Comparison of ENCODE assay signal across 24 cellular contexts in the genomic region with DNA sequence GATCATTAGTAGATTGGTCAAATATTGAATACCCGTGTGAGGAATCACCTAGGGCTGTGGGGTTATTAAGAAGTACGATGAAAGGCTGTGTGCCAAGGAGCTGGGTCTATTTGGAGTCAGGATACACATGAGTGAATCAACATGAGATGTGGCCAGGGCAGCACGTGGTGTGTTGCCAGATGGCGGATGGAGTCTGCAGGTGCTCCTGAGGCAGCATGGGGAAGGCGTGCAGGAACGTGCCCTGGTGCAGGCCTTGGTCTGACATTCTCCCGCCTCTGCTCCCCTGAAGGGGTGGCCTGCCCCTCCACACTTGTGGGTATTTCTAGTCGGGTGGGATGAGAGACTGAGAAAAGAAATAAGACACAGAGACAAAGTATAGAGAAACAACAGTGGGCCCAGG. TPM values are rescaled to one million over a fixed set of nuclear protein-coding genes. Genes with fewer than 3 reads are reported as not detected.
DNase-seq lines count a peak whose midpoint lies in the region; ATAC-seq and TF ChIP-seq lines count a peak whose summit lies in the region.
"Had no signal": no experiment of that assay in that cellular context is flagged by ENCODE, and none has a peak within 500 bp of the region (broad histone marks: within the 10 kb centered on the region; RNA-seq: fewer than 3 reads in every experiment).

No MANE protein-coding gene starts in this region.

- H4K20me1 ChIP-seq in mammary epithelial cell (ENCODE audit: insufficient read depth, low read length): no peaks in the 10 kb centered on the region

- H3K36me3 Mint-ChIP-seq in activated naive CD8-positive, alpha-beta T cell treated with anti-CD3 and anti-CD28 coated beads, Interleukin-2, amount 50 U/mL, for 24 hours (ENCODE audit: low read depth): peaks cover 72% of the 10 kb centered on the region
- peaks cover 48% of the 10 kb centered on the region for H3K36me3 Mint-ChIP-seq in activated naive CD8-positive, alpha-beta T cell treated with anti-CD3 and anti-CD28 coated beads for 36 hours
- peaks cover 49% of the 10 kb centered on the region for H3K36me3 Mint-ChIP-seq in progenitor cell of endocrine pancreas (ENCODE audit: insufficient read depth)

- no peaks in the 10 kb centered on the region for H3K9me3 Mint-ChIP-seq in activated naive CD8-positive, alpha-beta T cell treated with anti-CD3 and anti-CD28 coated beads, Interleukin-2, amount 50 U/mL, for 24 hours
- H3K9me3 Mint-ChIP-seq in activated naive CD8-positive, alpha-beta T cell treated with anti-CD3 and anti-CD28 coated beads for 36 hours: no peaks in the 10 kb centered on the region
- H3K9me3 Mint-ChIP-seq in progenitor cell of endocrine pancreas (ENCODE audit: low read depth): peaks cover 3% of the 10 kb centered on the region
- H3K9me3 Mint-ChIP-seq: activated CD4-positive, alpha-beta T cell treated with anti-CD3 and anti-CD28 coated beads, Interleukin-2, amount 10 ng/mL, durations not matched to agents 7 days and 5 days; activated T-helper 2 cell treated with anti-CD3 and anti-CD28 coated beads, Interferon-gamma antibody, Interleukin-2, Interleukin-4, amounts not matched to agents 10 μg/mL and 5 μg/mL and 100 μg/mL, durations not matched to agents 14 hours and 24 hours and 36 hours; CD8-positive, alpha-beta memory T cell; naive thymus-derived CD8-positive, alpha-beta T cell had no signal

- dilution Hi-C loops in mammary epithelial cell (cut with HindIII; ENCODE audit: low sequenced_read_pairs): no loop called here

- H3K79me2 ChIP-seq in mammary epithelial cell (ENCODE audit: insufficient read depth, low read length): no peaks in the 10 kb centered on the region

- peak overlapping the region; percentile 9 for H3K4me3 Mint-ChIP-seq in activated naive CD8-positive, alpha-beta T cell treated with anti-CD3 and anti-CD28 coated beads, Interleukin-2, amount 50 U/mL, for 24 hours
- no peak overlapping the region for H3K4me3 Mint-ChIP-seq in activated naive CD8-positive, alpha-beta T cell treated with anti-CD3 and anti-CD28 coated beads for 36 hours
- H3K4me3 Mint-ChIP-seq in progenitor cell of endocrine pancreas (ENCODE audit: low read depth): no peak overlapping the region
- H3K4me3 Mint-ChIP-seq: activated CD4-positive, alpha-beta T cell treated with anti-CD3 and anti-CD28 coated beads, Interleukin-2, amount 10 ng/mL, durations not matched to agents 7 days and 5 days; B cell; naive thymus-derived CD8-positive, alpha-beta T cell had no signal

- no peak overlapping the region for H3K27ac ChIP-seq in mammary epithelial cell (ENCODE audit: insufficient read depth, low read depth, low read length)
- H3K27ac ChIP-seq: body of pancreas, skin epidermis had no signal

- CTCF ChIA-PET in mammary epithelial cell (lab: Charles Lee; ENCODE audit: low non-redundant PET): no interaction called here

- H2AFZ ChIP-seq in mammary epithelial cell (ENCODE audit: low read depth, low read length): no peak overlapping the region

- intact Hi-C loops in mammary epithelial cell (cut with micrococcal nuclease): no loop called here

- in situ Hi-C loops in mammary epithelial cell (cut with MboI; ENCODE audit: low sequenced_read_pairs in 2 of 2): no loop called here

- no peak overlapping the region for H3K4me3 ChIP-seq in mammary epithelial cell (replicated peaks in 1 of 3; ENCODE audit: insufficient read depth in 1 of 3, low read depth in 2 of 3, low read length in 3 of 3)
- H3K4me3 ChIP-seq: body of pancreas, HAP-1, skin epidermis had no signal

- no peaks in the 10 kb centered on the region for H3K27me3 Mint-ChIP-seq in activated naive CD8-positive, alpha-beta T cell treated with anti-CD3 and anti-CD28 coated beads, Interleukin-2, amount 50 U/mL, for 24 hours
- no peaks in the 10 kb centered on the region for H3K27me3 Mint-ChIP-seq in activated naive CD8-positive, alpha-beta T cell treated with anti-CD3 and anti-CD28 coated beads for 36 hours
- H3K27me3 Mint-ChIP-seq in progenitor cell of endocrine pancreas: no peaks in the 10 kb centered on the region
- H3K27me3 Mint-ChIP-seq: activated CD4-positive, alpha-beta T cell treated with anti-CD3 and anti-CD28 coated beads, Interleukin-2, amount 10 ng/mL, durations not matched to agents 7 days and 5 days; B cell; CD8-positive, alpha-beta memory T cell; naive thymus-derived CD8-positive, alpha-beta T cell had no signal

- DNase-seq in activated naive CD8-positive, alpha-beta T cell treated with anti-CD3 and anti-CD28 coated beads, Interleukin-2, amount 50 U/mL, for 24 hours: no peak
- no peak for DNase-seq in activated naive CD8-positive, alpha-beta T cell treated with anti-CD3 and anti-CD28 coated beads for 36 hours
- peak; percentile 30 for DNase-seq in NCI-H1694 (lab: John Stamatoyannopoulos, UW)
- peak; percentile 57 for DNase-seq in mammary epithelial cell
- no peak for DNase-seq in progenitor cell of endocrine pancreas (ENCODE audit: low spot score, unreplicated experiment)
- no peak for DNase-seq in COLO668 (lab: John Stamatoyannopoulos, UW; ENCODE audit: unreplicated experiment)
- no peak for DNase-seq in anterior cingulate cortex (lab: John Stamatoyannopoulos, UW)
- DNase-seq: activated CD4-positive, alpha-beta T cell treated with anti-CD3 and anti-CD28 coated beads, Interleukin-2, amount 10 ng/mL, durations not matched to agents 7 days and 5 days; body of pancreas; CD8-positive, alpha-beta memory T cell; GDM1; naive thymus-derived CD8-positive, alpha-beta T cell; NCI-H1092 treated with DMSO at 0.1 percent for 48 hours; NCI-H2081 treated with DMSO at 0.1 percent for 48 hours; NCI-H446 treated with DMSO at 0.1 percent for 48 hours; OCI-M1; Right ventricle myocardium superior; substantia nigra had no signal

- H3K4me1 ChIP-seq in mammary epithelial cell (ENCODE audit: insufficient read depth, low read length): no peaks in the 10 kb centered on the region
- H3K4me1 ChIP-seq: body of pancreas, HAP-1 had no signal

- H3K4me2 ChIP-seq in mammary epithelial cell (ENCODE audit: insufficient read depth, low read depth, low read length): no peak overlapping the region

- no peak overlapping the region for H3K27ac Mint-ChIP-seq in activated naive CD8-positive, alpha-beta T cell treated with anti-CD3 and anti-CD28 coated beads, Interleukin-2, amount 50 U/mL, for 24 hours
- H3K27ac Mint-ChIP-seq in activated naive CD8-positive, alpha-beta T cell treated with anti-CD3 and anti-CD28 coated beads for 36 hours: no peak overlapping the region
- peak overlapping the region; percentile 49 for H3K27ac Mint-ChIP-seq in progenitor cell of endocrine pancreas
- H3K27ac Mint-ChIP-seq: activated CD4-positive, alpha-beta T cell treated with anti-CD3 and anti-CD28 coated beads, Interleukin-2, amount 10 ng/mL, durations not matched to agents 7 days and 5 days; activated T-helper 2 cell treated with anti-CD3 and anti-CD28 coated beads, Interferon-gamma antibody, Interleukin-2, Interleukin-4, amounts not matched to agents 10 μg/mL and 5 μg/mL and 100 μg/mL, durations not matched to agents 14 hours and 24 hours and 36 hours; B cell had no signal

- TF ChIP-seq CTCF in mammary epithelial cell (conservative IDR thresholded peaks at IDR 0.05 in 1 of 2, IDR thresholded peaks at IDR 0.05 in 1 of 2; ENCODE audit: extremely low read depth in 1 of 2, insufficient read depth in 1 of 2, low read depth in 1 of 2, low read length in 2 of 2) (no peak), progenitor cell of endocrine pancreas (IDR thresholded peaks at IDR 0.05; ENCODE audit: unreplicated experiment) (no peak)

- H3K9ac ChIP-seq in mammary epithelial cell (ENCODE audit: insufficient read depth, low read length): no peak overlapping the region

- no peaks in the 10 kb centered on the region for H3K27me3 ChIP-seq in mammary epithelial cell (ENCODE audit: insufficient read depth, low read length)
- H3K27me3 ChIP-seq: body of pancreas had no signal

- H3K36me3 ChIP-seq in mammary epithelial cell (ENCODE audit: insufficient read depth, low read length): peaks cover 27% of the 10 kb centered on the region

- BruUV-seq in mammary epithelial cell (replicated peaks; lab: Mats Ljungman, UMichigan): no TSS peak

- WGBS in mammary epithelial cell (ENCODE audit: low coverage, missing lambda C conversion rate): 34% methylated on average over 5 of the region's 8 CpGs

- peaks cover 27% of the 10 kb centered on the region for H3K4me1 Mint-ChIP-seq in activated naive CD8-positive, alpha-beta T cell treated with anti-CD3 and anti-CD28 coated beads, Interleukin-2, amount 50 U/mL, for 24 hours
- peaks cover 27% of the 10 kb centered on the region for H3K4me1 Mint-ChIP-seq in activated naive CD8-positive, alpha-beta T cell treated with anti-CD3 and anti-CD28 coated beads for 36 hours
- H3K4me1 Mint-ChIP-seq in progenitor cell of endocrine pancreas (ENCODE audit: low read depth): peaks cover 2% of the 10 kb centered on the region
- H3K4me1 Mint-ChIP-seq: B cell had no signal

- H3K9me3 ChIP-seq in mammary epithelial cell (replicated peaks; ENCODE audit: insufficient read depth, low read length): no peaks in the 10 kb centered on the region
- H3K9me3 ChIP-seq: body of pancreas, HAP-1 had no signal

- no peak for ATAC-seq in activated naive CD8-positive, alpha-beta T cell treated with anti-CD3 and anti-CD28 coated beads, Interleukin-2, amount 50 U/mL, for 24 hours
- no peak for ATAC-seq in HG03025 (IDR thresholded peaks at IDR 0.05; ENCODE audit: low FRiP score, unreplicated experiment)
- ATAC-seq: body of pancreas; naive thymus-derived CD8-positive, alpha-beta T cell had no signal

RNA-seq across cellular contexts. Expression of a gene that starts 39.0 kb away (rescaled TPM):
- under 1 TPM in 1 of 2 experiments, not detected in 1; 0.85 TPM for total RNA-seq in activated naive CD8-positive, alpha-beta T cell treated with anti-CD3 and anti-CD28 coated beads for 36 hours
- 1 to 10 TPM; 2.5 to 3.4 TPM for total RNA-seq in mammary epithelial cell
- polyA plus RNA-seq in mammary epithelial cell: 0.08 TPM
- polyA minus RNA-seq in mammary epithelial cell: not detected
- total RNA-seq in progenitor cell of endocrine pancreas: 2.4 and 3.0 TPM in 2 replicates
- total RNA-seq: endothelial cell of umbilical vein had no signal

Comparison
In these comparisons a context has a peak if more than half of its experiments do, and no peak if none do; other contexts are left out.
1. DNase-seq: peak in NCI-H1694 (single experiment) and mammary epithelial cell (single experiment); none in activated naive CD8-positive, alpha-beta T cell treated with anti-CD3 and anti-CD28 coated beads, Interleukin-2, amount 50 U/mL, for 24 hours (single experiment), activated naive CD8-positive, alpha-beta T cell treated with anti-CD3 and anti-CD28 coated beads for 36 hours (single experiment), progenitor cell of endocrine pancreas (single experiment), COLO668 (single experiment) and anterior cingulate cortex (0 of 58).